17 cellular contexts compared by ENCODE assay signal in genomic region chr2:129885735-129886134, GRCh38.
DNase-seq lines count a peak whose midpoint lies in the region; ATAC-seq and TF ChIP-seq lines count a peak whose summit lies in the region.
"Had no signal": no experiment of that assay in that cellular context is flagged by ENCODE, and none has a peak within 500 bp of the region (broad histone marks: within the 10 kb centered on the region; RNA-seq: fewer than 3 reads in every experiment).

No MANE protein-coding gene starts in this region.

- H3K4me1 Mint-ChIP-seq in stimulated activated naive CD8-positive, alpha-beta T cell treated with anti-CD3 and anti-CD28 coated beads, Interleukin-15, amount 100 ng/mL, for 72 hours, result no peaks in the 10 kb centered on the region
- H3K4me1 Mint-ChIP-seq in glutamatergic neuron (ENCODE audit: low read depth, unreplicated experiment), result peaks cover 11% of the 10 kb centered on the region

- peaks cover 6% of the 10 kb centered on the region for H3K36me3 Mint-ChIP-seq in glutamatergic neuron (ENCODE audit: unreplicated experiment)

- peaks cover 33% of the 10 kb centered on the region for H3K27me3 Mint-ChIP-seq in stimulated activated naive CD8-positive, alpha-beta T cell treated with anti-CD3 and anti-CD28 coated beads, Interleukin-15, amount 100 ng/mL, for 72 hours
- H3K27me3 Mint-ChIP-seq in glutamatergic neuron (ENCODE audit: unreplicated experiment), result peaks cover 8% of the 10 kb centered on the region

- H3K4me3 Mint-ChIP-seq in stimulated activated naive CD8-positive, alpha-beta T cell treated with anti-CD3 and anti-CD28 coated beads, Interleukin-15, amount 100 ng/mL, for 72 hours, result no peak overlapping the region
- no peak overlapping the region for H3K4me3 Mint-ChIP-seq in glutamatergic neuron (ENCODE audit: unreplicated experiment)
- H3K4me3 Mint-ChIP-seq: activated T-helper 1 cell treated with anti-CD3 and anti-CD28 coated beads, Interleukin-12 subunit alpha, Interleukin-12 subunit beta, Interleukin-2, Interleukin-4 antibody, amounts not matched to agents 30 ng/mL and 10 ng/mL and 1 ng/mL, durations not matched to agents 14 hours and 24 hours and 36 hours had no signal

- H3K9me3 Mint-ChIP-seq in stimulated activated naive CD8-positive, alpha-beta T cell treated with anti-CD3 and anti-CD28 coated beads, Interleukin-15, amount 100 ng/mL, for 72 hours, result no peaks in the 10 kb centered on the region
- H3K9me3 Mint-ChIP-seq in glutamatergic neuron (ENCODE audit: unreplicated experiment), result peaks cover 7% of the 10 kb centered on the region
- H3K9me3 Mint-ChIP-seq: activated T-helper 1 cell treated with anti-CD3 and anti-CD28 coated beads, Interleukin-12 subunit alpha, Interleukin-12 subunit beta, Interleukin-2, Interleukin-4 antibody, amounts not matched to agents 30 ng/mL and 10 ng/mL and 1 ng/mL, durations not matched to agents 14 hours and 24 hours and 36 hours had no signal

- peak; percentile 39 for ATAC-seq in stimulated activated naive CD8-positive, alpha-beta T cell treated with anti-CD3 and anti-CD28 coated beads, Interleukin-15, amount 100 ng/mL, for 72 hours
- ATAC-seq in stimulated activated naive CD8-positive, alpha-beta T cell treated with anti-CD3 and anti-CD28 coated beads, Interleukin-15, Interleukin-2, amounts not matched to agents 100 U/mL and 50 U/mL, for 24 hours, result no peak
- no peak for ATAC-seq in GM21381 (IDR thresholded peaks at IDR 0.05; ENCODE audit: unreplicated experiment)
- ATAC-seq: lower lobe of right lung had no signal

- no peak for TF ChIP-seq CTCF in glutamatergic neuron (IDR thresholded peaks at IDR 0.05; ENCODE audit: partially characterized antibody, unreplicated experiment)

- peak overlapping the region in 1 of 2 donors; percentile 50 for H3K27ac Mint-ChIP-seq in stimulated activated naive CD8-positive, alpha-beta T cell treated with anti-CD3 and anti-CD28 coated beads, Interleukin-15, amount 100 ng/mL, for 72 hours
- H3K27ac Mint-ChIP-seq in glutamatergic neuron (ENCODE audit: unreplicated experiment), result no peak overlapping the region
- H3K27ac Mint-ChIP-seq: activated T-helper 1 cell treated with anti-CD3 and anti-CD28 coated beads, Interleukin-12 subunit alpha, Interleukin-12 subunit beta, Interleukin-2, Interleukin-4 antibody, amounts not matched to agents 30 ng/mL and 10 ng/mL and 1 ng/mL, durations not matched to agents 14 hours and 24 hours and 36 hours had no signal

- peak in 1 of 2 donors; percentile 9 for DNase-seq in stimulated activated naive CD8-positive, alpha-beta T cell treated with anti-CD3 and anti-CD28 coated beads, Interleukin-15, amount 100 ng/mL, for 72 hours
- DNase-seq in stimulated activated naive CD8-positive, alpha-beta T cell treated with anti-CD3 and anti-CD28 coated beads, Interleukin-15, Interleukin-2, amounts not matched to agents 100 U/mL and 50 U/mL, for 24 hours, result no peak
- DNase-seq in NCI-H82 treated with DMSO at 0.1 percent for 48 hours (lab: John Stamatoyannopoulos, UW; ENCODE audit: unreplicated experiment) (peak; percentile 2), glutamatergic neuron (peak; percentile 45), RKO (ENCODE audit: low spot score) (no peak), CD1c-positive myeloid dendritic cell (ENCODE audit: extremely low spot score) (no peak), NCI-H2107 treated with DMSO at 0.1 percent for 48 hours (lab: John Stamatoyannopoulos, UW; ENCODE audit: unreplicated experiment) (no peak)
- DNase-seq: activated CD4-positive, CD25-positive, alpha-beta regulatory T cell; AML-193; effector CD8-positive, alpha-beta T cell; GDM1; GM23248; lower lobe of right lung; NCI-H2107; ovary had no signal

Comparison
In these comparisons a context has a peak if more than half of its experiments do, and no peak if none do; other contexts are left out.
1. DNase-seq: peak in NCI-H82 treated with DMSO at 0.1 percent for 48 hours (single experiment) and glutamatergic neuron (single experiment); none in stimulated activated naive CD8-positive, alpha-beta T cell treated with anti-CD3 and anti-CD28 coated beads, Interleukin-15, Interleukin-2, amounts not matched to agents 100 U/mL and 50 U/mL, for 24 hours (single experiment), RKO (single experiment), CD1c-positive myeloid dendritic cell (single experiment) and NCI-H2107 treated with DMSO at 0.1 percent for 48 hours (single experiment).